ENCODE assay signal across 25 cellular contexts in the genomic region with DNA sequence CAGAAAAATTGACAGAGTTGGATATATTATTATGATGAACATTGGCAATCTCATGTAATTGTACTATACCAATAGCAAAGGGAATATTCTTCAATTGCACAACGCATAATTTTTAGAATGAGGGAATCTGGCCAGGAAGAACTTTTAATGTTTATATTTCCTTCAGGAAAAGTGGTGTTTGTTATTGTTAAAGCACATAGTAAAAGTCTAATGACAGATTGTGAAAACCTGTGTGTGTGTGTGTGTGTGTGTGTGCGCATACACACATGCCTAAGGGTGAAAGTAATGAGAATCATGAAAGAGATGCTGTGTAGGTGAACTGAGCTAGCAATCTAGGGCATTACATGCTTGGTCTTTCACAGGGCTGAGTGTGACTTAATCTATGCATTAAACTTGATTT.
"Had no signal": no experiment of that assay in that cellular context is flagged by ENCODE, and none has a peak within 500 bp of the region (broad histone marks: within the 10 kb centered on the region; RNA-seq: fewer than 3 reads in every experiment).

No MANE protein-coding gene starts in this region.

- H3K27ac Mint-ChIP-seq: activated CD4-positive, alpha-beta memory T cell treated with anti-CD3 and anti-CD28 coated beads, Interleukin-2, amount 10 ng/mL, durations not matched to agents 7 days and 5 days; activated CD4-positive, alpha-beta T cell treated with anti-CD3 and anti-CD28 coated beads for 36 hours; activated CD4-positive, alpha-beta T cell treated with anti-CD3 and anti-CD28 coated beads, Interleukin-2, amount 10 ng/mL, durations not matched to agents 24 days and 14 days; activated naive CD4-positive, alpha-beta T cell treated with anti-CD3 and anti-CD28 coated beads for 36 hours; activated naive CD4-positive, alpha-beta T cell treated with anti-CD3 and anti-CD28 coated beads, Interleukin-2, amount 50 U/mL, for 24 hours; activated naive CD8-positive, alpha-beta T cell treated with anti-CD3 and anti-CD28 coated beads for 36 hours; activated naive CD8-positive, alpha-beta T cell treated with anti-CD3 and anti-CD28 coated beads, Interleukin-2, amount 50 U/mL, for 24 hours; activated T-helper 2 cell treated with anti-CD3 and anti-CD28 coated beads, Interferon-gamma antibody, Interleukin-2, Interleukin-4, amounts not matched to agents 10 μg/mL and 5 μg/mL and 100 μg/mL, durations not matched to agents 14 hours and 24 hours and 36 hours; effector memory CD8-positive, alpha-beta T cell had no signal

- H3K27ac ChIP-seq: brain microvascular endothelial cell, esophagus muscularis mucosa had no signal

- ATAC-seq: activated CD4-positive, alpha-beta T cell treated with anti-CD3 and anti-CD28 coated beads for 36 hours; activated naive CD8-positive, alpha-beta T cell treated with anti-CD3 and anti-CD28 coated beads, Interleukin-2, amount 50 U/mL, for 24 hours; activated T-cell treated with anti-CD3 and anti-CD28 coated beads, Interleukin-2, amount 50 U/mL, for 4 hours; effector memory CD8-positive, alpha-beta T cell had no signal

- H3K36me3 ChIP-seq: brain microvascular endothelial cell, esophagus muscularis mucosa had no signal

- H3K4me1 ChIP-seq: esophagus muscularis mucosa had no signal

- H3K4me1 Mint-ChIP-seq: activated CD4-positive, alpha-beta memory T cell treated with anti-CD3 and anti-CD28 coated beads, Interleukin-2, amount 10 ng/mL, durations not matched to agents 7 days and 5 days; activated CD4-positive, alpha-beta T cell treated with anti-CD3 and anti-CD28 coated beads for 36 hours; activated CD4-positive, alpha-beta T cell treated with anti-CD3 and anti-CD28 coated beads, Interleukin-2, amount 10 ng/mL, durations not matched to agents 24 days and 14 days; activated naive CD4-positive, alpha-beta T cell treated with anti-CD3 and anti-CD28 coated beads, Interleukin-2, amount 50 U/mL, for 24 hours; activated naive CD8-positive, alpha-beta T cell treated with anti-CD3 and anti-CD28 coated beads for 36 hours; activated naive CD8-positive, alpha-beta T cell treated with anti-CD3 and anti-CD28 coated beads, Interleukin-2, amount 50 U/mL, for 24 hours; central memory CD8-positive, alpha-beta T cell had no signal

- H3K9me3 Mint-ChIP-seq: activated naive CD4-positive, alpha-beta T cell treated with anti-CD3 and anti-CD28 coated beads, Interleukin-2, amount 50 U/mL, for 24 hours; central memory CD8-positive, alpha-beta T cell had no signal

- H3K4me3 ChIP-seq: esophagus muscularis mucosa had no signal

- H3K27me3 ChIP-seq: brain microvascular endothelial cell, esophagus muscularis mucosa had no signal

- H3K27me3 Mint-ChIP-seq: activated CD4-positive, alpha-beta memory T cell treated with anti-CD3 and anti-CD28 coated beads, Interleukin-2, amount 10 ng/mL, durations not matched to agents 7 days and 5 days; activated CD4-positive, alpha-beta T cell treated with anti-CD3 and anti-CD28 coated beads for 36 hours; activated CD4-positive, alpha-beta T cell treated with anti-CD3 and anti-CD28 coated beads, Interleukin-2, amount 10 ng/mL, durations not matched to agents 24 days and 14 days; activated naive CD4-positive, alpha-beta T cell treated with anti-CD3 and anti-CD28 coated beads, Interleukin-2, amount 50 U/mL, for 24 hours; activated naive CD8-positive, alpha-beta T cell treated with anti-CD3 and anti-CD28 coated beads for 36 hours; activated naive CD8-positive, alpha-beta T cell treated with anti-CD3 and anti-CD28 coated beads, Interleukin-2, amount 50 U/mL, for 24 hours; central memory CD8-positive, alpha-beta T cell; effector memory CD8-positive, alpha-beta T cell had no signal

- H3K4me3 Mint-ChIP-seq: activated CD4-positive, alpha-beta memory T cell treated with anti-CD3 and anti-CD28 coated beads, Interleukin-2, amount 10 ng/mL, durations not matched to agents 7 days and 5 days; activated CD4-positive, alpha-beta T cell treated with anti-CD3 and anti-CD28 coated beads for 36 hours; activated CD4-positive, alpha-beta T cell treated with anti-CD3 and anti-CD28 coated beads, Interleukin-2, amount 10 ng/mL, durations not matched to agents 24 days and 14 days; activated naive CD4-positive, alpha-beta T cell treated with anti-CD3 and anti-CD28 coated beads for 36 hours; activated naive CD4-positive, alpha-beta T cell treated with anti-CD3 and anti-CD28 coated beads, Interleukin-2, amount 50 U/mL, for 24 hours; activated naive CD8-positive, alpha-beta T cell treated with anti-CD3 and anti-CD28 coated beads for 36 hours; activated naive CD8-positive, alpha-beta T cell treated with anti-CD3 and anti-CD28 coated beads, Interleukin-2, amount 50 U/mL, for 24 hours; activated T-cell treated with anti-CD3 and anti-CD28 coated beads, Interleukin-2, amount 50 U/mL, for 4 hours; central memory CD8-positive, alpha-beta T cell; effector memory CD8-positive, alpha-beta T cell had no signal

- H3K36me3 Mint-ChIP-seq: activated naive CD4-positive, alpha-beta T cell treated with anti-CD3 and anti-CD28 coated beads, Interleukin-2, amount 50 U/mL, for 24 hours; activated naive CD8-positive, alpha-beta T cell treated with anti-CD3 and anti-CD28 coated beads for 36 hours had no signal

- DNase-seq: activated CD4-positive, alpha-beta memory T cell treated with anti-CD3 and anti-CD28 coated beads, Interleukin-2, amount 10 ng/mL, durations not matched to agents 7 days and 5 days; activated CD4-positive, alpha-beta T cell treated with anti-CD3 and anti-CD28 coated beads for 36 hours; activated CD4-positive, alpha-beta T cell treated with anti-CD3 and anti-CD28 coated beads, Interleukin-2, amount 10 ng/mL, durations not matched to agents 24 days and 14 days; activated CD4-positive, CD25-positive, alpha-beta regulatory T cell; activated CD4-positive, CD25-positive, alpha-beta regulatory T cell treated with anti-CD3 and anti-CD28 coated beads, Interleukin-2, amount 50 U/mL, for 72 hours; activated CD8-positive, alpha-beta memory T cell treated with anti-CD3 and anti-CD28 coated beads for 24 hours; activated effector memory CD4-positive, alpha-beta T cell treated with anti-CD3 and anti-CD28 coated beads, Interleukin-2, amount 50 U/mL, for 16 hours; activated naive CD4-positive, alpha-beta T cell treated with anti-CD3 and anti-CD28 coated beads for 36 hours; activated naive CD8-positive, alpha-beta T cell treated with anti-CD3 and anti-CD28 coated beads for 36 hours; activated naive CD8-positive, alpha-beta T cell treated with anti-CD3 and anti-CD28 coated beads, Interleukin-2, amount 50 U/mL, for 24 hours; activated T-cell treated with anti-CD3 and anti-CD28 coated beads, Interleukin-2, amount 50 U/mL, for 4 hours; anterior cingulate cortex; brain microvascular endothelial cell; cortex of kidney; dermis blood vessel endothelial cell; effector CD4-positive, alpha-beta T cell; effector memory CD8-positive, alpha-beta T cell; erythroblast; head of caudate nucleus; hippocampal formation; T-helper 2 cell had no signal
